ENCODE assay signal across 29 cellular contexts in genomic region chr4:177660223-177660622, GRCh38.
A peak's percentile ranks its signal among the peaks of the same experiment; 100 is the strongest.
DNase-seq lines count a peak whose midpoint lies in the region; ATAC-seq and TF ChIP-seq lines count a peak whose summit lies in the region.
"Had no signal": no experiment of that assay in that cellular context is flagged by ENCODE, and none has a peak within 500 bp of the region (broad histone marks: within the 10 kb centered on the region; RNA-seq: fewer than 3 reads in every experiment).

No MANE protein-coding gene starts in this region.

- ATAC-seq in IMR-90 (ENCODE audit: low read depth) = no peak
- ATAC-seq: A549; CD8-positive, alpha-beta T cell had no signal

- no peak for TF ChIP-seq CTCF in IMR-90 (conservative IDR thresholded peaks at IDR 0.05; ENCODE audit: low read depth, low read length)

- H3K18ac ChIP-seq in IMR-90 (ENCODE audit: low read depth, low read length) = no peak overlapping the region

- no peak overlapping the region for H2AK5ac ChIP-seq in IMR-90 (ENCODE audit: low read depth, low read length)

- H2BK15ac ChIP-seq in IMR-90 (ENCODE audit: low read depth, low read length) = no peak overlapping the region

- H3K27ac ChIP-seq in IMR-90 (ENCODE audit: insufficient read depth, low read length) = no peak overlapping the region
- H3K27ac ChIP-seq in SK-N-MC = peak overlapping the region; percentile 91
- H3K27ac ChIP-seq: 22Rv1; A549; BLaER1; BLaER1 treated with 17β-estradiol and CSF1 and Interleukin-3, amounts not matched to agents 10 nM and 100 nM; C4-2B had no signal

- no CpG with 5 or more reads among the region's 1 CpG for WGBS in IMR-90 (ENCODE audit: extremely low coverage in 2 of 2, insufficient read length in 1 of 2), 2 experiments

- TF ChIP-seq POLR2A in IMR-90 (IDR thresholded peaks at IDR 0.05; ENCODE audit: low read depth, low read length) = no peak

- H2BK5ac ChIP-seq in IMR-90 (ENCODE audit: low read depth, low read length, poor library complexity, severe bottlenecking) = no peak overlapping the region

- H3K36me3 ChIP-seq in IMR-90 (ENCODE audit: control insufficient read depth, insufficient read depth, low read length) (no peaks in the 10 kb centered on the region), SK-N-MC (ENCODE audit: insufficient read depth, low read length) (no peaks in the 10 kb centered on the region)
- H3K36me3 ChIP-seq: BE2C; BLaER1; BLaER1 treated with 17β-estradiol and CSF1 and Interleukin-3, amounts not matched to agents 10 nM and 100 nM had no signal

- H3K14ac ChIP-seq in IMR-90 (replicated peaks; ENCODE audit: low read depth, low read length) = no peak overlapping the region

- H3K4me2 ChIP-seq in IMR-90 (ENCODE audit: low read depth, low read length) = no peak overlapping the region
- H3K4me2 ChIP-seq: A549; BLaER1; BLaER1 treated with 17β-estradiol and CSF1 and Interleukin-3, amounts not matched to agents 10 nM and 100 nM had no signal

- no peak overlapping the region for H3K4ac ChIP-seq in IMR-90 (ENCODE audit: low read depth, low read length)

- BruUV-seq in IMR-90 (replicated peaks; lab: Mats Ljungman, UMichigan) = no TSS peak

- POLR2A ChIA-PET in IMR-90 (lab: Charles Lee; ENCODE audit: unreplicated experiment) = no interaction called here

- no peak for TF ChIP-seq RAD21 in IMR-90 (IDR thresholded peaks at IDR 0.05; ENCODE audit: low read length)

- CTCF ChIA-PET in IMR-90 (lab: Yijun Ruan, JAX) = no interaction called here

- no peak overlapping the region for H3K9ac ChIP-seq in IMR-90 (ENCODE audit: low read depth, low read length)
- H3K9ac ChIP-seq in SK-N-MC (ENCODE audit: insufficient read length) = peak overlapping the region; percentile 65
- H3K9ac ChIP-seq: BLaER1; BLaER1 treated with 17β-estradiol and CSF1 and Interleukin-3, amounts not matched to agents 10 nM and 100 nM had no signal

- H2BK20ac ChIP-seq in IMR-90 (ENCODE audit: low read depth, low read length) = no peak overlapping the region

- no peak overlapping the region for H4K8ac ChIP-seq in IMR-90 (ENCODE audit: low read depth in 2 of 2, low read length in 2 of 2)

- H3K23ac ChIP-seq in IMR-90 (ENCODE audit: low read depth, low read length) = no peak overlapping the region

- H3K9me3 ChIP-seq in IMR-90 (ENCODE audit: control insufficient read depth, insufficient read depth, low read length) (no peaks in the 10 kb centered on the region), SK-N-MC (ENCODE audit: low read depth, low read length) (no peaks in the 10 kb centered on the region)
- H3K9me3 ChIP-seq: A549, BE2C had no signal

- H2AFZ ChIP-seq in IMR-90 (replicated peaks; ENCODE audit: low read length, poor library complexity) = no peak overlapping the region

- H3K4me3 ChIP-seq in IMR-90 (ENCODE audit: insufficient read depth, low read depth, low read length) (no peak overlapping the region), SK-N-MC (peak overlapping the region; percentile 51)
- H3K4me3 ChIP-seq: A549; BLaER1; BLaER1 treated with 17β-estradiol and CSF1 and Interleukin-3, amounts not matched to agents 10 nM and 100 nM had no signal

- in situ Hi-C loops in IMR-90 (cut with MboI; ENCODE audit: low sequenced_read_pairs) = no loop called here

- H4K5ac ChIP-seq in IMR-90 (ENCODE audit: low read depth, low read length) = no peak overlapping the region

- dilution Hi-C loops in IMR-90 (cut with HindIII; ENCODE audit: low sequenced_read_pairs, unreplicated experiment) = no loop called here

- H4K91ac ChIP-seq in IMR-90 (ENCODE audit: insufficient read depth, low read depth, low read length) = no peak overlapping the region

- no peak overlapping the region for H2AK9ac ChIP-seq in IMR-90 (replicated peaks; ENCODE audit: low read depth, low read length, poor library complexity)

- no peaks in the 10 kb centered on the region for H4K20me1 ChIP-seq in IMR-90 (ENCODE audit: insufficient read depth, low read length)
- H4K20me1 ChIP-seq: BLaER1; BLaER1 treated with 17β-estradiol and CSF1 and Interleukin-3, amounts not matched to agents 10 nM and 100 nM had no signal

- intact Hi-C loops in IMR-90 (cut with micrococcal nuclease) = no loop called here

- H3K79me1 ChIP-seq in IMR-90 (ENCODE audit: low read depth in 1 of 2, low read length in 2 of 2) = no peaks in the 10 kb centered on the region

- no peaks in the 10 kb centered on the region for H3K9me1 ChIP-seq in IMR-90 (ENCODE audit: insufficient read depth, low read length)

- no peak overlapping the region for H2BK120ac ChIP-seq in IMR-90 (ENCODE audit: low read depth, low read length)

- DNase-seq in IMR-90 (no peak), SK-N-MC (ENCODE audit: low read depth, low spot score) (peak; percentile 83), NCI-H2107 (lab: John Stamatoyannopoulos, UW) (no peak)
- DNase-seq in activated T-cell treated with anti-CD3 and anti-CD28 coated beads, Interleukin-2, amount 50 U/mL, for 48 hours = no peak
- DNase-seq: 8988T; ACHN; AML-193; BE2C; C1 segment of cervical spinal cord; Caco-2; Calu3; CD4-positive, alpha-beta memory T cell; CD4-positive, alpha-beta T cell; CD4-positive, CD25-positive, alpha-beta regulatory T cell; CD8-positive, alpha-beta memory T cell; CD8-positive, alpha-beta T cell; COR-L47; DMS 273 treated with DMSO at 0.1 percent for 48 hours; DMS153; DMS53; DMS79; DMS79 treated with DMSO at 0.1 percent for 48 hours; DND-41; EL had no signal

- H3K27me3 ChIP-seq in IMR-90 (ENCODE audit: control insufficient read depth, insufficient read depth, low read length) = no peaks in the 10 kb centered on the region
- H3K27me3 ChIP-seq: BE2C; BLaER1; BLaER1 treated with 17β-estradiol and CSF1 and Interleukin-3, amounts not matched to agents 10 nM and 100 nM had no signal

- no peak overlapping the region for H3K56ac ChIP-seq in IMR-90 (ENCODE audit: extremely low read depth, insufficient read depth, low read length)

- H3K4me1 ChIP-seq in IMR-90 (ENCODE audit: control insufficient read depth, insufficient read depth, low read length) = no peaks in the 10 kb centered on the region
- H3K4me1 ChIP-seq: A549; BE2C; BLaER1; BLaER1 treated with 17β-estradiol and CSF1 and Interleukin-3, amounts not matched to agents 10 nM and 100 nM; Caco-2 had no signal

TF ChIP-seq in IMR-90, 13 proteins besides CTCF, POLR2A, EP300 and RAD21:
- TF ChIP-seq MAFK (IDR thresholded peaks at IDR 0.05; ENCODE audit: low read depth, low read length) (0 out of 2 replicates have a peak, but pooled peaks have one; percentile 6), ELK1 (IDR thresholded peaks at IDR 0.05; ENCODE audit: borderline replicate concordance, low read depth, low read length) (no peak)
